ENCODE assay signal across 1 cellular context in genomic region chr12:12885060-12885792, GRCh38.
TF ChIP-seq lines count a peak whose summit lies in the region.

No MANE protein-coding gene starts in this region.

TF ChIP-seq in GM23338, 12 proteins besides CTCF, POLR2A, EP300 and RAD21 (continued from another document):
- TF ChIP-seq, protein P1, sequence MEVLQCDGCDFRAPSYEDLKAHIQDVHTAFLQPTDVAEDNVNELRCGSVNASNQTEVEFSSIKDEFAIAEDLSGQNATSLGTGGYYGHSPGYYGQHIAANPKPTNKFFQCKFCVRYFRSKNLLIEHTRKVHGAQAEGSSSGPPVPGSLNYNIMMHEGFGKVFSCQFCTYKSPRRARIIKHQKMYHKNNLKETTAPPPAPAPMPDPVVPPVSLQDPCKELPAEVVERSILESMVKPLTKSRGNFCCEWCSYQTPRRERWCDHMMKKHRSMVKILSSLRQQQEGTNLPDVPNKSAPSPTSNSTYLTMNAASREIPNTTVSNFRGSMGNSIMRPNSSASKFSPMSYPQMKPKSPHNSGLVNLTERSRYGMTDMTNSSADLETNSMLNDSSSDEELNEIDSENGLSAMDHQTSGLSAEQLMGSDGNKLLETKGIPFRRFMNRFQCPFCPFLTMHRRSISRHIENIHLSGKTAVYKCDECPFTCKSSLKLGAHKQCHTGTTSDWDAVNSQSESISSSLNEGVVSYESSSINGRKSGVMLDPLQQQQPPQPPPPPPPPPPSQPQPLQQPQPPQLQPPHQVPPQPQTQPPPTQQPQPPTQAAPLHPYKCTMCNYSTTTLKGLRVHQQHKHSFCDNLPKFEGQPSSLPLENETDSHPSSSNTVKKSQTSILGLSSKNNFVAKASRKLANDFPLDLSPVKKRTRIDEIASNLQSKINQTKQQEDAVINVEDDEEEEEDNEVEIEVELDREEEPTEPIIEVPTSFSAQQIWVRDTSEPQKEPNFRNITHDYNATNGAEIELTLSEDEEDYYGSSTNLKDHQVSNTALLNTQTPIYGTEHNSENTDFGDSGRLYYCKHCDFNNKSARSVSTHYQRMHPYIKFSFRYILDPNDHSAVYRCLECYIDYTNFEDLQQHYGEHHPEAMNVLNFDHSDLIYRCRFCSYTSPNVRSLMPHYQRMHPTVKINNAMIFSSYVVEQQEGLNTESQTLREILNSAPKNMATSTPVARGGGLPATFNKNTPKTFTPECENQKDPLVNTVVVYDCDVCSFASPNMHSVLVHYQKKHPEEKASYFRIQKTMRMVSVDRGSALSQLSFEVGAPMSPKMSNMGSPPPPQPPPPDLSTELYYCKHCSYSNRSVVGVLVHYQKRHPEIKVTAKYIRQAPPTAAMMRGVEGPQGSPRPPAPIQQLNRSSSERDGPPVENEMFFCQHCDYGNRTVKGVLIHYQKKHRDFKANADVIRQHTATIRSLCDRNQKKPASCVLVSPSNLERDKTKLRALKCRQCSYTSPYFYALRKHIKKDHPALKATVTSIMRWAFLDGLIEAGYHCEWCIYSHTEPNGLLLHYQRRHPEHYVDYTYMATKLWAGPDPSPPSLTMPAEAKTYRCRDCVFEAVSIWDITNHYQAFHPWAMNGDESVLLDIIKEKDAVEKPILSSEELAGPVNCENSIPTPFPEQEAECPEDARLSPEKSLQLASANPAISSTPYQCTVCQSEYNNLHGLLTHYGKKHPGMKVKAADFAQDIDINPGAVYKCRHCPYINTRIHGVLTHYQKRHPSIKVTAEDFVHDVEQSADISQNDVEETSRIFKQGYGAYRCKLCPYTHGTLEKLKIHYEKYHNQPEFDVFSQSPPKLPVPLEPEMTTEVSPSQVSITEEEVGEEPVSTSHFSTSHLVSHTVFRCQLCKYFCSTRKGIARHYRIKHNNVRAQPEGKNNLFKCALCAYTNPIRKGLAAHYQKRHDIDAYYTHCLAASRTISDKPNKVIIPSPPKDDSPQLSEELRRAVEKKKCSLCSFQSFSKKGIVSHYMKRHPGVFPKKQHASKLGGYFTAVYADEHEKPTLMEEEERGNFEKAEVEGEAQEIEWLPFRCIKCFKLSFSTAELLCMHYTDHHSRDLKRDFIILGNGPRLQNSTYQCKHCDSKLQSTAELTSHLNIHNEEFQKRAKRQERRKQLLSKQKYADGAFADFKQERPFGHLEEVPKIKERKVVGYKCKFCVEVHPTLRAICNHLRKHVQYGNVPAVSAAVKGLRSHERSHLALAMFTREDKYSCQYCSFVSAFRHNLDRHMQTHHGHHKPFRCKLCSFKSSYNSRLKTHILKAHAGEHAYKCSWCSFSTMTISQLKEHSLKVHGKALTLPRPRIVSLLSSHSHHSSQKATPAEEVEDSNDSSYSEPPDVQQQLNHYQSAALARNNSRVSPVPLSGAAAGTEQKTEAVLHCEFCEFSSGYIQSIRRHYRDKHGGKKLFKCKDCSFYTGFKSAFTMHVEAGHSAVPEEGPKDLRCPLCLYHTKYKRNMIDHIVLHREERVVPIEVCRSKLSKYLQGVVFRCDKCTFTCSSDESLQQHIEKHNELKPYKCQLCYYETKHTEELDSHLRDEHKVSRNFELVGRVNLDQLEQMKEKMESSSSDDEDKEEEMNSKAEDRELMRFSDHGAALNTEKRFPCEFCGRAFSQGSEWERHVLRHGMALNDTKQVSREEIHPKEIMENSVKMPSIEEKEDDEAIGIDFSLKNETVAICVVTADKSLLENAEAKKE (CRISPR knock-in tag; IDR thresholded peaks at IDR 0.05): no peak
